Comparison of ENCODE assay signal across 22 cellular contexts in genomic region chr20:22464312-22465003, GRCh38.
"Had no signal": no experiment of that assay in that cellular context is flagged by ENCODE, and none has a peak within 500 bp of the region (broad histone marks: within the 10 kb centered on the region; RNA-seq: fewer than 3 reads in every experiment).

No MANE protein-coding gene starts in this region.

- ATAC-seq: gastroesophageal sphincter; lower lobe of right lung; natural killer cell treated with Interleukin-12 subunit alpha and Interleukin-12 subunit beta and Interleukin-15 and Interleukin-18, amount 100 ng/mL, for 72 hours; psoas muscle; sciatic nerve; stimulated activated naive B cell treated with anti-CD40 and anti-IgM and Interleukin-4, amounts not matched to agents 10 μg/mL and 1 μg/mL and 100 μg/mL, for 72 hours; stimulated activated naive CD8-positive, alpha-beta T cell treated with anti-CD3 and anti-CD28 coated beads, Interleukin-15, amount 100 ng/mL, for 72 hours had no signal

- H2AFZ ChIP-seq: parathyroid adenoma had no signal

- H3K27me3 ChIP-seq: colonic mucosa, transverse colon had no signal

- H3K4me1 ChIP-seq: colonic mucosa, gastroesophageal sphincter, left lung, lower lobe of right lung, psoas muscle, spleen had no signal

- DNase-seq: colonic mucosa; dermis blood vessel endothelial cell; esophagus squamous epithelium; foreskin fibroblast; glutamatergic neuron; islet precursor cell; left lung; lower lobe of right lung; occipital lobe; psoas muscle; spleen; stimulated activated CD4-positive, alpha-beta T cell treated with anti-CD3 and anti-CD28 coated beads, Interleukin-15, amount 100 ng/mL, for 24 hours; stimulated activated CD4-positive, alpha-beta T cell treated with anti-CD3 and anti-CD28 coated beads, Interleukin-1b, Interleukin-23, amount 100 ng/mL, for 48 hours; stimulated activated CD4-positive, alpha-beta T cell treated with anti-CD3 and anti-CD28 coated beads, Interleukin-4, amount 100 ng/mL, for 4 hours; stimulated activated naive B cell treated with anti-CD40 and anti-IgM and Interleukin-4, amounts not matched to agents 10 μg/mL and 1 μg/mL and 100 μg/mL, for 72 hours; stimulated activated naive CD8-positive, alpha-beta T cell treated with anti-CD3 and anti-CD28 coated beads, Interleukin-15, amount 100 ng/mL, for 72 hours; transverse colon had no signal

- H3K9me3 ChIP-seq: colonic mucosa, esophagus squamous epithelium, gastroesophageal sphincter, left lung, lower lobe of right lung, psoas muscle, spleen, thoracic aorta, transverse colon had no signal

- H3K36me3 ChIP-seq: colonic mucosa, esophagus squamous epithelium, gastroesophageal sphincter, left lung, lower lobe of right lung, spleen, thoracic aorta, transverse colon had no signal

- H3K4me3 ChIP-seq: colonic mucosa, esophagus squamous epithelium, gastroesophageal sphincter, left lung, lower lobe of right lung, psoas muscle, spleen, thoracic aorta, transverse colon had no signal

- H3K79me2 ChIP-seq: parathyroid adenoma had no signal

- H3K9ac ChIP-seq: parathyroid adenoma had no signal

- H3K27ac ChIP-seq: colonic mucosa, esophagus squamous epithelium, gastroesophageal sphincter, left lung, lower lobe of right lung, parathyroid adenoma, psoas muscle, spleen, thoracic aorta, transverse colon had no signal
